24 cellular contexts compared by ENCODE assay signal in the genomic region with DNA sequence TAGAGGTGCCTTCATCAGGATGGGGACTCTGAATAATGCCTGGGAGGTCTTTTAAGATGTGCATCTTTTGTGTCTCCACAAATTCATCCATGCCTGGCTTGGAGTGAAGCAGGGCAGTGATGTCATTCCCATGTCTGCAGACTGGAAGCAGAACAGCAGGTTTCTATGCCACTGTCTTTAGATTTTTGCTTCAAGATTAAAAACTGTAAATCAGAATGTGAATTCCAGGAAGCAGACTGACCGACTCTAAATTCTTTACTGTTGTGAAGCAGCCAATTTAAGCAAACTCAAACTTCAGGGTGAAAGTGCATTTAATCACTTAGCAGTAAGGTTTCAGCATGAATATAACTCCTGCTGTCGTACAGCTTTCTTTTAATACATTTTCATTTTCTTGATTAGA.
DNase-seq lines count a peak whose midpoint lies in the region; ATAC-seq and TF ChIP-seq lines count a peak whose summit lies in the region.
"Had no signal": no experiment of that assay in that cellular context is flagged by ENCODE, and none has a peak within 500 bp of the region (broad histone marks: within the 10 kb centered on the region; RNA-seq: fewer than 3 reads in every experiment).

No MANE protein-coding gene starts in this region.

- no peaks in the 10 kb centered on the region for H3K9me3 ChIP-seq in A673 (ENCODE audit: low read depth, low read length, poor library complexity, severe bottlenecking)
- H3K9me3 ChIP-seq: BE2C, upper lobe of right lung had no signal

- H3K36me3 ChIP-seq in A673 (ENCODE audit: insufficient read depth, low read length, poor library complexity, severe bottlenecking) = no peaks in the 10 kb centered on the region
- H3K36me3 ChIP-seq: BE2C, brain microvascular endothelial cell, upper lobe of right lung had no signal

- intact Hi-C loops in A673 (cut with micrococcal nuclease; ENCODE audit: unreplicated experiment) = no loop called here

- BruUV-seq in A673 (replicated peaks; lab: Mats Ljungman, UMichigan) = no TSS peak

- H3K27me3 ChIP-seq in A673 (replicated peaks; ENCODE audit: insufficient read depth, low read depth, low read length, poor library complexity) = no peaks in the 10 kb centered on the region
- H3K27me3 ChIP-seq: BE2C, brain microvascular endothelial cell, upper lobe of right lung had no signal

- no peak overlapping the region for H3K27ac ChIP-seq in A673 (ENCODE audit: low read depth, low read length, poor library complexity, severe bottlenecking)
- H3K27ac ChIP-seq: brain microvascular endothelial cell, upper lobe of right lung had no signal

- TF ChIP-seq CTCF in AG04449 (IDR thresholded peaks at IDR 0.05; ENCODE audit: insufficient read depth, low read length, missing control alignments) (no peak), fibroblast of the aortic adventitia (IDR thresholded peaks at IDR 0.05; ENCODE audit: insufficient read depth, low read length) (no peak), retinal pigment epithelial cell (conservative IDR thresholded peaks at IDR 0.05; ENCODE audit: low read depth, low read length) (no peak), A673 (conservative IDR thresholded peaks at IDR 0.05; ENCODE audit: low read depth, low read length) (no peak)

- CTCF ChIA-PET in AG04449 (lab: Yijun Ruan, JAX) = interaction anchor here (0.9 to 1.7 kb wide), 3 partner anchors 11 to 19 kb away, joined by 3 to 5 read pairs (median 3); no protein-coding TSS in a partner anchor
- CTCF ChIA-PET in A673 (lab: Charles Lee) = no interaction called here

- peak; percentile 29 for DNase-seq in AG04449 (ENCODE audit: low read depth, low spot score)
- DNase-seq in fibroblast of the aortic adventitia (ENCODE audit: low read depth) = peak; percentile 41
- DNase-seq in retinal pigment epithelial cell (ENCODE audit: low read depth) = peak; percentile 31
- DNase-seq in A673 (ENCODE audit: low spot score) = no peak
- no peak for DNase-seq in MV-4-11 (lab: John Stamatoyannopoulos, UW)
- no peak for DNase-seq in ecto neural progenitor cell (ENCODE audit: low spot score)
- DNase-seq: activated CD4-positive, alpha-beta memory T cell treated with anti-CD3 and anti-CD28 coated beads for 36 hours; activated T-cell treated with anti-CD3 and anti-CD28 coated beads, Interleukin-2, amount 50 U/mL, for 72 hours; BE2C; brain microvascular endothelial cell; CD8-positive, alpha-beta T cell; hippocampal formation; left cardiac atrium; MM.1S; NCI-H2029 treated with DMSO at 0.1 percent for 48 hours; NCI-H226; NCI-H526 treated with DMSO at 0.1 percent for 48 hours; NK-92 treated with Interleukin-12 subunit alpha and Interleukin-12 subunit beta, amount 100 ng/mL, for 24 hours; stimulated activated CD4-positive, alpha-beta T cell treated with anti-CD3 and anti-CD28 coated beads, Interleukin-15, amount 100 ng/mL, for 24 hours; substantia nigra; upper lobe of right lung had no signal

- no peak overlapping the region for H3K4me3 ChIP-seq in AG04449 (ENCODE audit: low read depth, low read length)
- H3K4me3 ChIP-seq in fibroblast of the aortic adventitia (ENCODE audit: low read depth, low read length) = no peak overlapping the region
- H3K4me3 ChIP-seq in retinal pigment epithelial cell (ENCODE audit: low read length) = no peak overlapping the region
- no peak overlapping the region for H3K4me3 ChIP-seq in A673 (ENCODE audit: low read depth, low read length, poor library complexity, severe bottlenecking)
- H3K4me3 ChIP-seq: upper lobe of right lung had no signal

- POLR2A ChIA-PET in AG04449 (lab: Yijun Ruan, JAX) (no interaction called here), A673 (lab: Charles Lee; ENCODE audit: low non-redundant PET) (no interaction called here)

- H3K4me1 ChIP-seq in A673 (ENCODE audit: insufficient read depth, low read length, poor library complexity, severe bottlenecking) = no peaks in the 10 kb centered on the region
- H3K4me1 ChIP-seq: BE2C, upper lobe of right lung had no signal

- peak; percentile 89 for ATAC-seq in SK-N-SH treated with all-trans-retinoic acid at 6 μM for 48 hours
- no peak for ATAC-seq in HG02588 (IDR thresholded peaks at IDR 0.05; ENCODE audit: unreplicated experiment)
- ATAC-seq: activated CD4-positive, CD25-positive, alpha-beta regulatory T cell treated with anti-CD3 and anti-CD28 coated beads, Interleukin-2, amount 50 U/mL, for 24 hours; activated T-cell treated with anti-CD3 and anti-CD28 coated beads, Interleukin-2, amount 50 U/mL, for 72 hours; CD8-positive, alpha-beta T cell; upper lobe of right lung had no signal

TF ChIP-seq in SK-N-SH treated with all-trans-retinoic acid at 6 μM for 48 hours, 23 proteins besides CTCF, POLR2A, EP300 and RAD21 (continues in another document):
- TF ChIP-seq OSR1 (CRISPR knock-in tag; IDR thresholded peaks at IDR 0.05) = no peak
- TF ChIP-seq ZFP30 (CRISPR knock-in tag; IDR thresholded peaks at IDR 0.05) = no peak
- TF ChIP-seq ISL1 (CRISPR knock-in tag; IDR thresholded peaks at IDR 0.05) = peak; percentile 20; the same call in 1 of the 2 replicates
- TF ChIP-seq, protein P1, sequence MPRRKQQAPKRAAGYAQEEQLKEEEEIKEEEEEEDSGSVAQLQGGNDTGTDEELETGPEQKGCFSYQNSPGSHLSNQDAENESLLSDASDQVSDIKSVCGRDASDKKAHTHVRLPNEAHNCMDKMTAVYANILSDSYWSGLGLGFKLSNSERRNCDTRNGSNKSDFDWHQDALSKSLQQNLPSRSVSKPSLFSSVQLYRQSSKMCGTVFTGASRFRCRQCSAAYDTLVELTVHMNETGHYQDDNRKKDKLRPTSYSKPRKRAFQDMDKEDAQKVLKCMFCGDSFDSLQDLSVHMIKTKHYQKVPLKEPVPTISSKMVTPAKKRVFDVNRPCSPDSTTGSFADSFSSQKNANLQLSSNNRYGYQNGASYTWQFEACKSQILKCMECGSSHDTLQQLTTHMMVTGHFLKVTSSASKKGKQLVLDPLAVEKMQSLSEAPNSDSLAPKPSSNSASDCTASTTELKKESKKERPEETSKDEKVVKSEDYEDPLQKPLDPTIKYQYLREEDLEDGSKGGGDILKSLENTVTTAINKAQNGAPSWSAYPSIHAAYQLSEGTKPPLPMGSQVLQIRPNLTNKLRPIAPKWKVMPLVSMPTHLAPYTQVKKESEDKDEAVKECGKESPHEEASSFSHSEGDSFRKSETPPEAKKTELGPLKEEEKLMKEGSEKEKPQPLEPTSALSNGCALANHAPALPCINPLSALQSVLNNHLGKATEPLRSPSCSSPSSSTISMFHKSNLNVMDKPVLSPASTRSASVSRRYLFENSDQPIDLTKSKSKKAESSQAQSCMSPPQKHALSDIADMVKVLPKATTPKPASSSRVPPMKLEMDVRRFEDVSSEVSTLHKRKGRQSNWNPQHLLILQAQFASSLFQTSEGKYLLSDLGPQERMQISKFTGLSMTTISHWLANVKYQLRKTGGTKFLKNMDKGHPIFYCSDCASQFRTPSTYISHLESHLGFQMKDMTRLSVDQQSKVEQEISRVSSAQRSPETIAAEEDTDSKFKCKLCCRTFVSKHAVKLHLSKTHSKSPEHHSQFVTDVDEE (CRISPR knock-in tag; IDR thresholded peaks at IDR 0.05) = no peak
- no peak for TF ChIP-seq ZC3H10 (CRISPR knock-in tag; IDR thresholded peaks at IDR 0.05)
- no peak for TF ChIP-seq ESRRG (CRISPR knock-in tag; IDR thresholded peaks at IDR 0.05)
- TF ChIP-seq SNAI2 (CRISPR knock-in tag; IDR thresholded peaks at IDR 0.05) = no peak
- no peak for TF ChIP-seq ARNTL (CRISPR knock-in tag; IDR thresholded peaks at IDR 0.05; ENCODE audit: borderline replicate concordance, low read depth)
- TF ChIP-seq ZNF70 (CRISPR knock-in tag; IDR thresholded peaks at IDR 0.05) = no peak
- TF ChIP-seq CSDC2 (CRISPR knock-in tag; IDR thresholded peaks at IDR 0.05) = no peak
- TF ChIP-seq TCF4 (CRISPR knock-in tag; IDR thresholded peaks at IDR 0.05; ENCODE audit: borderline replicate concordance) = no peak
- TF ChIP-seq GLIS3 (CRISPR knock-in tag; IDR thresholded peaks at IDR 0.05) = no peak
- no peak for TF ChIP-seq TOX (CRISPR knock-in tag; IDR thresholded peaks at IDR 0.05; ENCODE audit: borderline replicate concordance)
- TF ChIP-seq, protein P2, sequence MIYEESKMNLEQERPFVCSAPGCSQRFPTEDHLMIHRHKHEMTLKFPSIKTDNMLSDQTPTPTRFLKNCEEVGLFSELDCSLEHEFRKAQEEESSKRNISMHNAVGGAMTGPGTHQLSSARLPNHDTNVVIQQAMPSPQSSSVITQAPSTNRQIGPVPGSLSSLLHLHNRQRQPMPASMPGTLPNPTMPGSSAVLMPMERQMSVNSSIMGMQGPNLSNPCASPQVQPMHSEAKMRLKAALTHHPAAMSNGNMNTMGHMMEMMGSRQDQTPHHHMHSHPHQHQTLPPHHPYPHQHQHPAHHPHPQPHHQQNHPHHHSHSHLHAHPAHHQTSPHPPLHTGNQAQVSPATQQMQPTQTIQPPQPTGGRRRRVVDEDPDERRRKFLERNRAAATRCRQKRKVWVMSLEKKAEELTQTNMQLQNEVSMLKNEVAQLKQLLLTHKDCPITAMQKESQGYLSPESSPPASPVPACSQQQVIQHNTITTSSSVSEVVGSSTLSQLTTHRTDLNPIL (CRISPR knock-in tag; IDR thresholded peaks at IDR 0.05; ENCODE audit: low read depth) = 0 out of 2 replicates have a peak, but pooled peaks have one; percentile 22
- TF ChIP-seq, protein P3, sequence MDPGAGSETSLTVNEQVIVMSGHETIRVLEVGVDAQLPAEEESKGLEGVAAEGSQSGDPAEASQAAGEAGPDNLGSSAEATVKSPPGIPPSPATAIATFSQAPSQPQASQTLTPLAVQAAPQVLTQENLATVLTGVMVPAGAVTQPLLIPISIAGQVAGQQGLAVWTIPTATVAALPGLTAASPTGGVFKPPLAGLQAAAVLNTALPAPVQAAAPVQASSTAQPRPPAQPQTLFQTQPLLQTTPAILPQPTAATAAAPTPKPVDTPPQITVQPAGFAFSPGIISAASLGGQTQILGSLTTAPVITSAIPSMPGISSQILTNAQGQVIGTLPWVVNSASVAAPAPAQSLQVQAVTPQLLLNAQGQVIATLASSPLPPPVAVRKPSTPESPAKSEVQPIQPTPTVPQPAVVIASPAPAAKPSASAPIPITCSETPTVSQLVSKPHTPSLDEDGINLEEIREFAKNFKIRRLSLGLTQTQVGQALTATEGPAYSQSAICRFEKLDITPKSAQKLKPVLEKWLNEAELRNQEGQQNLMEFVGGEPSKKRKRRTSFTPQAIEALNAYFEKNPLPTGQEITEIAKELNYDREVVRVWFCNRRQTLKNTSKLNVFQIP (CRISPR knock-in tag; IDR thresholded peaks at IDR 0.05; ENCODE audit: borderline replicate concordance, low read depth) = no peak
- no peak for TF ChIP-seq BACH2 (CRISPR knock-in tag; IDR thresholded peaks at IDR 0.05; ENCODE audit: borderline replicate concordance)

Comparison
In these comparisons a context has a peak if more than half of its experiments do, and no peak if none do; other contexts are left out.
1. DNase-seq: peak in AG04449 (single experiment), fibroblast of the aortic adventitia (single experiment) and retinal pigment epithelial cell (single experiment); none in A673 (single experiment), MV-4-11 (single experiment) and ecto neural progenitor cell (single experiment).